28 cellular contexts compared by ENCODE assay signal in the genomic region with DNA sequence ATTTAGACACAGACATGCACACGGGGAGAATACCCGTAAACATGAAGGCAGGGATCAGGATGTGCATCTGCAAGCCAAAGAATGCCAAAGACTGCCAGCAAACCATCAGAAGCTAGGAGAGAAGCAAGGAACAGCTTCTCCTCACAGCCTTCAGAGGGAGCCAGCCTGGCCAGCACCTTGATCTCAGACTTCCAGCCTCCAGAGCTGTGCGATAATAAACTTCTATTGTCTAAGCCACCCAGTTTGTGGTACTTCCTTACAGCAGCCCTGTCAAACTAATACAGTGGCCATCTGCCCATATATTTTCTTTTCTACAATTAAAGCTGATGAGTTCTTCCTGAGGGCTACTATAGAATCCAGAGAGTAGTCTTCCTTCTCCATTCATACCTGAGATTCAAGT.
"Had no signal": no experiment of that assay in that cellular context is flagged by ENCODE, and none has a peak within 500 bp of the region (broad histone marks: within the 10 kb centered on the region; RNA-seq: fewer than 3 reads in every experiment).

No MANE protein-coding gene starts in this region.

- H3K4me1 ChIP-seq: left lung, lower lobe of right lung, pancreas, prostate gland, spleen, tibial nerve, uterus had no signal

- H3K4me1 Mint-ChIP-seq: naive thymus-derived CD8-positive, alpha-beta T cell; neural crest cell; stimulated activated effector memory CD8-positive, alpha-beta T cell treated with anti-CD3 and anti-CD28 coated beads, Interleukin-12 subunit alpha, Interleukin-12 subunit beta, amount 100 ng/mL, for 72 hours; stimulated activated naive CD8-positive, alpha-beta T cell treated with anti-CD3 and anti-CD28 coated beads, Interleukin-15, amount 100 ng/mL, for 72 hours had no signal

- H3K9me3 ChIP-seq: left lung, lower lobe of right lung, pancreas, prostate gland, spleen, tibial nerve, uterus had no signal

- ATAC-seq: left cardiac atrium; left lung; lower lobe of right lung; naive thymus-derived CD8-positive, alpha-beta T cell; pancreas; right cardiac atrium; sciatic nerve; stimulated activated effector memory CD8-positive, alpha-beta T cell treated with anti-CD3 and anti-CD28 coated beads, Interleukin-12 subunit alpha, Interleukin-12 subunit beta, amount 100 ng/mL, for 72 hours; stimulated activated naive CD8-positive, alpha-beta T cell treated with anti-CD3 and anti-CD28 coated beads, Interleukin-15, amount 100 ng/mL, for 72 hours had no signal

- H3K27ac ChIP-seq: left lung, lower lobe of right lung, pancreas, prostate gland, skin epidermis, spleen, tibial nerve, uterus had no signal

- H3K36me3 Mint-ChIP-seq: naive thymus-derived CD8-positive, alpha-beta T cell; stimulated activated effector memory CD8-positive, alpha-beta T cell treated with anti-CD3 and anti-CD28 coated beads, Interleukin-12 subunit alpha, Interleukin-12 subunit beta, amount 100 ng/mL, for 72 hours had no signal

- H3K27me3 Mint-ChIP-seq: type B pancreatic cell had no signal

- H3K4me3 Mint-ChIP-seq: naive thymus-derived CD8-positive, alpha-beta T cell; nephron; neural crest cell; stimulated activated effector memory CD8-positive, alpha-beta T cell treated with anti-CD3 and anti-CD28 coated beads, Interleukin-12 subunit alpha, Interleukin-12 subunit beta, amount 100 ng/mL, for 72 hours; stimulated activated naive CD8-positive, alpha-beta T cell treated with anti-CD3 and anti-CD28 coated beads, Interleukin-15, amount 100 ng/mL, for 72 hours; type B pancreatic cell had no signal

- H3K9me3 Mint-ChIP-seq: nephron; neural crest cell; stimulated activated effector memory CD8-positive, alpha-beta T cell treated with anti-CD3 and anti-CD28 coated beads, Interleukin-12 subunit alpha, Interleukin-12 subunit beta, amount 100 ng/mL, for 72 hours; stimulated activated naive CD8-positive, alpha-beta T cell treated with anti-CD3 and anti-CD28 coated beads, Interleukin-15, amount 100 ng/mL, for 72 hours; type B pancreatic cell had no signal

- H3K4me3 ChIP-seq: left lung, lower lobe of right lung, pancreas, prostate gland, skin epidermis, spleen, tibial nerve, uterus had no signal

- DNase-seq: hippocampal formation; kidney glomerular epithelial cell; left cardiac atrium; left lung; lower lobe of right lung; mammary epithelial cell; mesenchymal stem cell; midbrain; naive thymus-derived CD8-positive, alpha-beta T cell; nucleus accumbens; pancreas; posterior cingulate gyrus; retina; right cardiac atrium; spleen; stimulated activated CD4-positive, alpha-beta T cell treated with anti-CD3 and anti-CD28 coated beads, Interleukin-4, amount 100 ng/mL, for 24 hours; stimulated activated naive CD4-positive, alpha-beta T cell treated with Interleukin-2 at 50 U/mL for 16 hours; stimulated activated naive CD8-positive, alpha-beta T cell treated with anti-CD3 and anti-CD28 coated beads, Interleukin-15, amount 100 ng/mL, for 72 hours; substantia nigra; uterus had no signal

- H3K36me3 ChIP-seq: pancreas, prostate gland, uterus had no signal

- H3K27ac Mint-ChIP-seq: naive thymus-derived CD8-positive, alpha-beta T cell; nephron; stimulated activated effector memory CD8-positive, alpha-beta T cell treated with anti-CD3 and anti-CD28 coated beads, Interleukin-12 subunit alpha, Interleukin-12 subunit beta, amount 100 ng/mL, for 72 hours; type B pancreatic cell had no signal
